ENCODE assay signal across 19 cellular contexts in the genomic region with DNA sequence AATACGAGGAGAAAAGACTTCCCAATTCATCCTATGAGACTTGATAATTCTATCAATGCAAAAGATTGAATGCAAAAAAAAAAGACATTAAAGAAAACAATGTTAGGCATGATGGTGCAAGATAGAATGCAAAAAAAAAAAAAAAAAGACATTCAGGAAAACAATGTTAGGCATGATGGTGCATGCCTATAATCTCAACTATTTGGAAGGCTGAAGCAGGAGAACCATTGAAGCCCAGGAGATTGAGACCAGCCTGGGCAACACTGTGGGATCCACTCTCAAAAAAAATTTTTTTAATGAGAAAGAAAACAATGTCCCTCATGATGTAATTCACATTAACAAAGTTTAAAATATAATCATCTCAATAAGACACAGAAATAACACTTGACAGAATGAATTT.
A peak's percentile ranks its signal among the peaks of the same experiment; 100 is the strongest.
DNase-seq lines count a peak whose midpoint lies in the region; ATAC-seq and TF ChIP-seq lines count a peak whose summit lies in the region.
"Had no signal": no experiment of that assay in that cellular context is flagged by ENCODE, and none has a peak within 500 bp of the region (broad histone marks: within the 10 kb centered on the region; RNA-seq: fewer than 3 reads in every experiment).

No MANE protein-coding gene starts in this region.

- H2AFZ ChIP-seq in MM.1S (ENCODE audit: low read length), result no peak overlapping the region
- H2AFZ ChIP-seq: GM23338 had no signal

- H3K27me3 ChIP-seq in RWPE2 (ENCODE audit: insufficient read depth, poor library complexity, severe bottlenecking) (no peaks in the 10 kb centered on the region), MM.1S (replicated peaks; ENCODE audit: insufficient read depth, low read length) (no peaks in the 10 kb centered on the region)
- H3K27me3 ChIP-seq: BE2C had no signal

- no peaks in the 10 kb centered on the region for H4K20me1 ChIP-seq in MM.1S (ENCODE audit: insufficient read depth, low read length)

- DNase-seq in AG10803 (ENCODE audit: low read depth) (peak; percentile 18), RWPE2 (ENCODE audit: low spot score) (no peak), epithelial cell of esophagus (ENCODE audit: low read depth) (peak; percentile 71), memory B cell (ENCODE audit: low spot score in 2 of 2) (no peak), SIG-M5 (lab: John Stamatoyannopoulos, UW) (no peak), MM.1S (no peak)
- DNase-seq: BE2C; C1 segment of cervical spinal cord; CD4-positive, CD25-positive, alpha-beta regulatory T cell; CD8-positive, alpha-beta memory T cell; COR-L47; DMS 273 treated with DMSO at 0.1 percent for 48 hours; DND-41; HFFc6 had no signal

- no peaks in the 10 kb centered on the region for H3K79me2 ChIP-seq in MM.1S (ENCODE audit: low read length)

- no peaks in the 10 kb centered on the region for H3K9me3 ChIP-seq in RWPE2 (ENCODE audit: severe bottlenecking)
- H3K9me3 ChIP-seq in MM.1S (replicated peaks; ENCODE audit: insufficient read depth, low read length), result no peaks in the 10 kb centered on the region
- H3K9me3 ChIP-seq: BE2C had no signal

- H3K4me1 ChIP-seq in RWPE2 (ENCODE audit: insufficient read depth, poor library complexity, severe bottlenecking), result peaks cover 5% of the 10 kb centered on the region
- no peaks in the 10 kb centered on the region for H3K4me1 ChIP-seq in MM.1S (ENCODE audit: low read length)
- H3K4me1 ChIP-seq: BE2C had no signal

- H3K27ac ChIP-seq in RWPE2 (ENCODE audit: poor library complexity, severe bottlenecking), result no peak overlapping the region
- no peak overlapping the region for H3K27ac ChIP-seq in MM.1S (ENCODE audit: low read length)

- no peak overlapping the region for H3K4me2 ChIP-seq in MM.1S (ENCODE audit: low read depth, low read length)
- H3K4me2 ChIP-seq: GM23338 had no signal

- H3K4me3 Mint-ChIP-seq in memory B cell, result no peak overlapping the region
- H3K4me3 Mint-ChIP-seq: CD4-positive, CD25-positive, alpha-beta regulatory T cell; CD8-positive, alpha-beta memory T cell; GM23338; HFFc6; IgD-negative memory B cell had no signal

- H3K9ac ChIP-seq in MM.1S (ENCODE audit: low read length), result no peak overlapping the region

- H3K36me3 ChIP-seq in RWPE2 (ENCODE audit: low read depth) (peaks cover 27% of the 10 kb centered on the region), MM.1S (replicated peaks; ENCODE audit: insufficient read depth, low read length) (no peaks in the 10 kb centered on the region)
- H3K36me3 ChIP-seq: BE2C had no signal

- H3K9me2 ChIP-seq in MM.1S (replicated peaks; ENCODE audit: insufficient read depth, low read length), result no peaks in the 10 kb centered on the region

- H3K27ac Mint-ChIP-seq in memory B cell, result peak overlapping the region; percentile 17
- H3K27ac Mint-ChIP-seq: GM23338, HFFc6 had no signal

- H3K27me3 Mint-ChIP-seq in memory B cell, result no peaks in the 10 kb centered on the region
- H3K27me3 Mint-ChIP-seq: CD4-positive, CD25-positive, alpha-beta regulatory T cell; CD8-positive, alpha-beta memory T cell; IgD-negative memory B cell had no signal

- peaks cover 36% of the 10 kb centered on the region for H3K36me3 Mint-ChIP-seq in memory B cell

- H3K9me3 Mint-ChIP-seq in memory B cell, result peaks cover 2% of the 10 kb centered on the region
- H3K9me3 Mint-ChIP-seq: HFFc6 had no signal

- ATAC-seq in RWPE2 (ENCODE audit: low read depth), result peak; percentile 55; the same call in 1 of the 3 replicates
- no peak for ATAC-seq in memory B cell (ENCODE audit: low read depth)
- no peak for ATAC-seq in GM21737 (IDR thresholded peaks at IDR 0.05; ENCODE audit: unreplicated experiment)
- ATAC-seq: GM23338, HCT116, HepG2 had no signal

- TF ChIP-seq CTCF in AG10803 (conservative IDR thresholded peaks at IDR 0.05; ENCODE audit: low read length) (no peak), RWPE2 (IDR thresholded peaks at IDR 0.05; ENCODE audit: poor library complexity, severe bottlenecking) (no peak), epithelial cell of esophagus (IDR thresholded peaks at IDR 0.05; ENCODE audit: insufficient read depth, low read depth, low read length, missing control alignments) (no peak), MM.1S (IDR thresholded peaks at IDR 0.05; ENCODE audit: low read length) (no peak)

- no peak overlapping the region for H3K4me3 ChIP-seq in AG10803 (ENCODE audit: low read length)
- no peak overlapping the region for H3K4me3 ChIP-seq in RWPE2 (ENCODE audit: severe bottlenecking)
- H3K4me3 ChIP-seq in epithelial cell of esophagus (ENCODE audit: low read length), result no peak overlapping the region
- H3K4me3 ChIP-seq in MM.1S (ENCODE audit: low read length), result no peak overlapping the region
- H3K4me3 ChIP-seq: GM23338 had no signal

- H3F3A ChIP-seq in MM.1S (ENCODE audit: insufficient read depth, low read length), result no peaks in the 10 kb centered on the region

- H3K4me1 Mint-ChIP-seq in memory B cell, result peaks cover 4% of the 10 kb centered on the region

Comparison
In these comparisons a context has a peak if more than half of its experiments do, and no peak if none do; other contexts are left out.
1. DNase-seq: peak in AG10803 (single experiment) and epithelial cell of esophagus (single experiment); none in RWPE2 (single experiment), memory B cell (0 of 2), SIG-M5 (single experiment) and MM.1S (single experiment).